In the genomic region with DNA sequence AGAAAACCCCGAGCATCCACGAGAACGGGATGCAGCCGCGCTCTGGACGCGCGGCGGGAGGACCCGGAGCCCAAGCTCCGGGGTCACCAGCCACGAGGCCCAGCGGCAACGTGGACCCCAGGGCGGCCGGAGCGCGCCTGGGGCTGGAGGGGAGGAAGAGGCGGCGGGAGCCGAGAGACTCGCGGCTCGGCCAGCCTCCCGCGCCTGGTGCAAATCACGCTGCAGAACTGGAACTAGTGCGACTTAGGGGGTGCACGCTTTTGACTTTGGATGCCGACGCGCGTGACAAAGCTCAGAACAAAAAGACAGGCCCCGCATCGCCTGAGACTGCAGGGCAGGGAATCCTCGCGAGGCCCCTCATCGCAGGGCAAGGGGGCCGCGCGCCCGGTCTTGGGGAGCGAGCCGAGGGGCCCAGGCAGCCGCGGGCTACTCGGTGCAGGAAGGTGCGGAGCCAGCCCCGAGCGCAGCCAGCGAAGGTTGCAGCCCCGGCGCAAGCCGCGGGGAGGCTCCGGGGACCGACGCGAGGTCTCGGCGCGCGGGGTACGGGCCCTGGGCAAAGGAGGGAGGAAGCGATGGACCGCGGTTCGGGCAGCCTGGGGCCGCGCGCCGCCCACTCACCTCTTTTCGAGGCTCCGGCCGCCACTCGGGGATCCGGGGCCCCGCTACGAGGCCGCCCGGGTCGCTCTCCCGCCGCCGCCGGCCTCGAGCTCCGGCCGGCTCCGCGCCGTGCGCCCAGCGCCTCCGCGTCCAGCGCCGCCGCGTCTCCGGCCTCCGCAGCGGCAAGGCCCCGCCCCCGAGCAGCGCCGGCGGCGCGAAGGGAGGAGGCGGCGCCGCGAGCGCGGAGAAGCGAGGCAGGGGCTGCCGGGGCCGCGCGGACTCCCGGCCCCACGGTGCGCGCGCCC, we compare ENCODE assay signal across 8 cellular contexts. TPM values are rescaled to one million over a fixed set of nuclear protein-coding genes. Genes with fewer than 3 reads are reported as not detected.
DNase-seq lines count a peak whose midpoint lies in the region; ATAC-seq, FAIRE-seq and TF ChIP-seq lines count a peak whose summit lies in the region.

A gene with protein sequence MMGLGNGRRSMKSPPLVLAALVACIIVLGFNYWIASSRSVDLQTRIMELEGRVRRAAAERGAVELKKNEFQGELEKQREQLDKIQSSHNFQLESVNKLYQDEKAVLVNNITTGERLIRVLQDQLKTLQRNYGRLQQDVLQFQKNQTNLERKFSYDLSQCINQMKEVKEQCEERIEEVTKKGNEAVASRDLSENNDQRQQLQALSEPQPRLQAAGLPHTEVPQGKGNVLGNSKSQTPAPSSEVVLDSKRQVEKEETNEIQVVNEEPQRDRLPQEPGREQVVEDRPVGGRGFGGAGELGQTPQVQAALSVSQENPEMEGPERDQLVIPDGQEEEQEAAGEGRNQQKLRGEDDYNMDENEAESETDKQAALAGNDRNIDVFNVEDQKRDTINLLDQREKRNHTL (minus strand): TSS at position 766 of the 902 bp plus-strand sequence. CDS start 20,238 bp downstream, outside the sequence.

- peak within 1 kb of the TSS; percentile 40 for H3K27ac ChIP-seq in skeletal muscle tissue (ENCODE audit: low read depth, low read length)

- TF ChIP-seq CTCF in bronchial epithelial cell (IDR thresholded peaks at IDR 0.05; ENCODE audit: insufficient read depth, low read length, severe bottlenecking), result peak; percentile 25

- DNase-seq in G401 (ENCODE audit: low spot score) (peak; percentile 63), HS-27A (ENCODE audit: low read depth) (peak; percentile 22), RPMI8226 (peak; percentile 68), bronchial epithelial cell (ENCODE audit: low read depth) (peak; percentile 33), iPS-NIHi11 (ENCODE audit: low spot score) (peak; percentile 90), AML-193 (lab: John Stamatoyannopoulos, UW) (no peak)

- H3K27me3 ChIP-seq in bronchial epithelial cell (ENCODE audit: control insufficient read depth, insufficient read depth, low read length), result no peaks in the 10 kb centered on the region
- H3K27me3 ChIP-seq in skeletal muscle tissue (ENCODE audit: control insufficient read depth in 3 of 3, insufficient read depth in 3 of 3, low read length in 3 of 3), result peaks cover 0 to 10% (median 4%) of the 10 kb centered on the region in 3 donors

- H3K9ac ChIP-seq in skeletal muscle tissue (ENCODE audit: low read depth in 1 of 3, low read length in 3 of 3), result peak within 1 kb of the TSS; percentile 51 to 74 (median 56)

- FAIRE-seq in bronchial epithelial cell (lab: Jason Lieb, UNC), result no peak

- ATAC-seq in GM21390 (IDR thresholded peaks at IDR 0.05; ENCODE audit: unreplicated experiment), result peak; percentile 76

- H3K4me1 ChIP-seq in skeletal muscle tissue (ENCODE audit: control insufficient read depth in 3 of 3, insufficient read depth in 3 of 3, low read length in 3 of 3), result peaks cover 0 to 6% (median 3%) of the 10 kb centered on the region in 3 donors

- H3K9me3 ChIP-seq in skeletal muscle tissue (ENCODE audit: control insufficient read depth in 3 of 3, low read length in 3 of 3), result no peaks in the 10 kb centered on the region

- H3K4me3 ChIP-seq in bronchial epithelial cell (ENCODE audit: low read depth, low read length) (peak within 1 kb of the TSS; percentile 73), skeletal muscle tissue (ENCODE audit: low read length in 3 of 3) (peak within 1 kb of the TSS; percentile 68 to 75 (median 74))

- in situ Hi-C loops in G401 (cut with HindIII; ENCODE audit: low sequenced_read_pairs), result no loop called here

- H3K36me3 ChIP-seq in bronchial epithelial cell (ENCODE audit: control insufficient read depth, insufficient read depth, low read length) (no peaks in the 10 kb centered on the region), skeletal muscle tissue (ENCODE audit: control insufficient read depth in 3 of 3, insufficient read depth in 3 of 3, low read length in 3 of 3) (no peaks in the 10 kb centered on the region)

RNA-seq across cellular contexts. Expression of the gene that starts here (rescaled TPM):
- 39.9 and 41.8 TPM in 2 replicates for total RNA-seq in G401 (2014; rRNA removed; shearing (Covaris generic))
- total RNA-seq in bronchial epithelial cell (21.6 and 21.8 TPM in 2 replicates), skeletal muscle tissue (22.4 TPM)

Comparison
In these comparisons a context has a peak if more than half of its experiments do, and no peak if none do; other contexts are left out.
1. DNase-seq: peak in G401 (single experiment), HS-27A (single experiment), RPMI8226 (single experiment), bronchial epithelial cell (single experiment) and iPS-NIHi11 (single experiment); none in AML-193 (0 of 2).